ENCODE assay signal across 1 cellular context in genomic region chr6:138594042-138594636, GRCh38.
TF ChIP-seq lines count a peak whose summit lies in the region.

No MANE protein-coding gene starts in this region.

TF ChIP-seq in HepG2, 621 proteins besides CTCF, POLR2A, EP300 and RAD21 (continued from another document):
- no peak for TF ChIP-seq ZBTB39 (CRISPR knock-in tag; IDR thresholded peaks at IDR 0.05)
- TF ChIP-seq SIN3B (IDR thresholded peaks at IDR 0.05; ENCODE audit: low read length): no peak
- TF ChIP-seq MED8 (CRISPR knock-in tag; IDR thresholded peaks at IDR 0.05; ENCODE audit: insufficient replicate concordance): no peak
- TF ChIP-seq, protein P1, sequence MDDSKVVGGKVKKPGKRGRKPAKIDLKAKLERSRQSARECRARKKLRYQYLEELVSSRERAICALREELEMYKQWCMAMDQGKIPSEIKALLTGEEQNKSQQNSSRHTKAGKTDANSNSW (CRISPR knock-in tag; IDR thresholded peaks at IDR 0.05; ENCODE audit: borderline replicate concordance): no peak
- no peak for TF ChIP-seq MATR3 (CRISPR knock-in tag; IDR thresholded peaks at IDR 0.05)
- TF ChIP-seq FOXM1 (CRISPR knock-in tag; IDR thresholded peaks at IDR 0.05): no peak
- TF ChIP-seq MEF2D (CRISPR knock-in tag; IDR thresholded peaks at IDR 0.05): no peak
- no peak for TF ChIP-seq POLR2G (IDR thresholded peaks at IDR 0.05; ENCODE audit: low read depth, low read length)
- TF ChIP-seq ZC3H4 (CRISPR knock-in tag; IDR thresholded peaks at IDR 0.05; ENCODE audit: borderline replicate concordance): no peak
- TF ChIP-seq KAT2B (IDR thresholded peaks at IDR 0.05; ENCODE audit: borderline replicate concordance, low read depth, low read length): no peak
